In the genomic region with DNA sequence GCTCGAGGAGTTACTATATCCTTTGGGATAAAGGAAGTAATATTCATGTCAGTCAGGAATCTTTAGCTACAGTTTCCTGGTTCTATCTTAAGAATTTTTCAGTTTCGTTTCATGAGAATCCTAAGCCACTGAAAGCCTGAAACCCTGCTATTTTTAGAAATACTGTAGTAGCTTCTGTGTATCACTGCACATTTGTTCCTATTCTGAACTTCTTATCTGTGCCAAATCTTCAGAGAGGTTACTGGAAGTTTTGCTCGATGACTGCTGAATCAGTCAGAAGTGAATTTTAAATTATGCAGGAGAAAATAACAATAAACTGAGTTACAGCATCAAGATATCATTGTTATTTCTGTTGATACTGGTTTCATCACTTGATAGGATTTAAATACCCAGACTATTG, we compare ENCODE assay signal across 11 cellular contexts.
DNase-seq lines count a peak whose midpoint lies in the region; ATAC-seq and TF ChIP-seq lines count a peak whose summit lies in the region.
"Had no signal": no experiment of that assay in that cellular context is flagged by ENCODE, and none has a peak within 500 bp of the region (broad histone marks: within the 10 kb centered on the region; RNA-seq: fewer than 3 reads in every experiment).

No MANE protein-coding gene starts in this region.

- no peaks in the 10 kb centered on the region for H3K9me3 Mint-ChIP-seq in endothelial cell (ENCODE audit: unreplicated experiment)
- H3K9me3 Mint-ChIP-seq in nephron progenitor cell = peaks cover 16% of the 10 kb centered on the region
- H3K9me3 Mint-ChIP-seq: stimulated activated memory B cell treated with anti-CD40 and anti-IgM and Interleukin-4, amounts not matched to agents 10 μg/mL and 1 μg/mL and 100 μg/mL, for 72 hours had no signal

- no peaks in the 10 kb centered on the region for H3K9me3 ChIP-seq in A673 (ENCODE audit: low read depth, low read length, poor library complexity, severe bottlenecking)

- CTCF ChIA-PET in A673 (lab: Charles Lee) = no interaction called here

- ATAC-seq in GM21390 (IDR thresholded peaks at IDR 0.05; ENCODE audit: unreplicated experiment) = peak; percentile 54
- ATAC-seq: stimulated activated memory B cell treated with anti-CD40 and anti-IgM and Interleukin-4, amounts not matched to agents 10 μg/mL and 1 μg/mL and 100 μg/mL, for 72 hours had no signal

- H3K36me3 Mint-ChIP-seq in endothelial cell (ENCODE audit: low read depth, unreplicated experiment) (no peaks in the 10 kb centered on the region), nephron progenitor cell (ENCODE audit: low read depth) (peaks cover 22% of the 10 kb centered on the region)
- H3K36me3 Mint-ChIP-seq: stimulated activated memory B cell treated with anti-CD40 and anti-IgM and Interleukin-4, amounts not matched to agents 10 μg/mL and 1 μg/mL and 100 μg/mL, for 72 hours had no signal

- H3K4me3 Mint-ChIP-seq in endothelial cell (ENCODE audit: unreplicated experiment) (no peak overlapping the region), nephron progenitor cell (no peak overlapping the region)
- H3K4me3 Mint-ChIP-seq: stimulated activated memory B cell treated with anti-CD40 and anti-IgM and Interleukin-4, amounts not matched to agents 10 μg/mL and 1 μg/mL and 100 μg/mL, for 72 hours had no signal

- H3K36me3 ChIP-seq in A673 (ENCODE audit: insufficient read depth, low read length, poor library complexity, severe bottlenecking) = no peaks in the 10 kb centered on the region
- H3K36me3 ChIP-seq: cardiac muscle cell had no signal

- H3K27me3 Mint-ChIP-seq in endothelial cell (ENCODE audit: unreplicated experiment) (peaks cover 2% of the 10 kb centered on the region), nephron progenitor cell (ENCODE audit: low read depth, poor library complexity) (no peaks in the 10 kb centered on the region)
- H3K27me3 Mint-ChIP-seq: stimulated activated memory B cell treated with anti-CD40 and anti-IgM and Interleukin-4, amounts not matched to agents 10 μg/mL and 1 μg/mL and 100 μg/mL, for 72 hours had no signal

- TF ChIP-seq CTCF in A673 (conservative IDR thresholded peaks at IDR 0.05; ENCODE audit: low read depth, low read length) (no peak), endothelial cell (IDR thresholded peaks at IDR 0.05; ENCODE audit: unreplicated experiment) (no peak), nephron progenitor cell (IDR thresholded peaks at IDR 0.05) (no peak)

- no peaks in the 10 kb centered on the region for H3K27me3 ChIP-seq in A673 (replicated peaks; ENCODE audit: insufficient read depth, low read depth, low read length, poor library complexity)
- H3K27me3 ChIP-seq: cardiac muscle cell had no signal

- H3K4me3 ChIP-seq in A673 (ENCODE audit: low read depth, low read length, poor library complexity, severe bottlenecking) = no peak overlapping the region
- H3K4me3 ChIP-seq: cardiac muscle cell had no signal

- DNase-seq in A673 (ENCODE audit: low spot score) = peak; percentile 4
- DNase-seq in Kasumi-1 (lab: John Stamatoyannopoulos, UW) = peak; percentile 18 to 19
- peak; percentile 49 for DNase-seq in fibroblast of gingiva (ENCODE audit: low read depth)
- no peak for DNase-seq in endothelial cell (ENCODE audit: low spot score)
- no peak for DNase-seq in UCSD-AML1 (lab: John Stamatoyannopoulos, UW; ENCODE audit: unreplicated experiment)
- DNase-seq in nephron progenitor cell = no peak
- DNase-seq in globus pallidus (ENCODE audit: low spot score) = no peak

- H3K4me1 Mint-ChIP-seq in endothelial cell (ENCODE audit: unreplicated experiment) (no peaks in the 10 kb centered on the region), nephron progenitor cell (peaks cover 6% of the 10 kb centered on the region)

- H3K27ac ChIP-seq in A673 (ENCODE audit: low read depth, low read length, poor library complexity, severe bottlenecking) = no peak overlapping the region
- H3K27ac ChIP-seq: C4-2B, cardiac muscle cell had no signal

- BruUV-seq in A673 (replicated peaks; lab: Mats Ljungman, UMichigan) = no TSS peak

- no peaks in the 10 kb centered on the region for H3K4me1 ChIP-seq in A673 (ENCODE audit: insufficient read depth, low read length, poor library complexity, severe bottlenecking)

- POLR2A ChIA-PET in A673 (lab: Charles Lee; ENCODE audit: low non-redundant PET) = no interaction called here

- H3K27ac Mint-ChIP-seq in endothelial cell (ENCODE audit: unreplicated experiment) (no peak overlapping the region), nephron progenitor cell (no peak overlapping the region)
- H3K27ac Mint-ChIP-seq: stimulated activated memory B cell treated with anti-CD40 and anti-IgM and Interleukin-4, amounts not matched to agents 10 μg/mL and 1 μg/mL and 100 μg/mL, for 72 hours had no signal

- intact Hi-C loops in A673 (cut with micrococcal nuclease; ENCODE audit: unreplicated experiment) = no loop called here

Comparison
In these comparisons a context has a peak if more than half of its experiments do, and no peak if none do; other contexts are left out.
1. DNase-seq: peak in A673 (single experiment), Kasumi-1 (2 of 2) and fibroblast of gingiva (single experiment); none in endothelial cell (single experiment), UCSD-AML1 (single experiment), nephron progenitor cell (single experiment) and globus pallidus (single experiment).